2 cellular contexts compared by ENCODE assay signal in the genomic region with DNA sequence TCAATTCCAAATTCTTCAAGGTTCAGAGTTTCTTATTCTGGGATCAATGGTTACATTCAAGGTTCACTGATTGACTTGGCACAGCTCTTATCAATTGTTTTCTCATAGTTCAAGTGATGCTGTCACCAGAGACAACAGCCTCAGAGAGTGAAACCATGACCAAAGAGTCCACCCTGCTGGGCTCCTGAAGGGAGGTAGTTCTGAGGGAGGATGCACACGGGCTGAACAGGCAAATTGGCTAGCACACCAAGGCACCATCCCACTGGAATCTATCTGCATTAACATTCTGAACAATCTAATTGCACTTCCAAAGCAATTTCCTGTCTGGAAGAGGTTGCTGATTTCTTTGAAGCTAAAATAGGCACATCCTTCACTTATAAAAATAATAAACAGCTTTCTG.
TF ChIP-seq lines count a peak whose summit lies in the region.

No MANE protein-coding gene starts in this region.

TF ChIP-seq in K562, 482 proteins besides CTCF, POLR2A, EP300 and RAD21:
- TF ChIP-seq ATF7 (IDR thresholded peaks at IDR 0.05) = no peak

TF ChIP-seq in WTC11, 78 proteins besides CTCF, POLR2A, EP300 and RAD21:
- TF ChIP-seq, protein P1, sequence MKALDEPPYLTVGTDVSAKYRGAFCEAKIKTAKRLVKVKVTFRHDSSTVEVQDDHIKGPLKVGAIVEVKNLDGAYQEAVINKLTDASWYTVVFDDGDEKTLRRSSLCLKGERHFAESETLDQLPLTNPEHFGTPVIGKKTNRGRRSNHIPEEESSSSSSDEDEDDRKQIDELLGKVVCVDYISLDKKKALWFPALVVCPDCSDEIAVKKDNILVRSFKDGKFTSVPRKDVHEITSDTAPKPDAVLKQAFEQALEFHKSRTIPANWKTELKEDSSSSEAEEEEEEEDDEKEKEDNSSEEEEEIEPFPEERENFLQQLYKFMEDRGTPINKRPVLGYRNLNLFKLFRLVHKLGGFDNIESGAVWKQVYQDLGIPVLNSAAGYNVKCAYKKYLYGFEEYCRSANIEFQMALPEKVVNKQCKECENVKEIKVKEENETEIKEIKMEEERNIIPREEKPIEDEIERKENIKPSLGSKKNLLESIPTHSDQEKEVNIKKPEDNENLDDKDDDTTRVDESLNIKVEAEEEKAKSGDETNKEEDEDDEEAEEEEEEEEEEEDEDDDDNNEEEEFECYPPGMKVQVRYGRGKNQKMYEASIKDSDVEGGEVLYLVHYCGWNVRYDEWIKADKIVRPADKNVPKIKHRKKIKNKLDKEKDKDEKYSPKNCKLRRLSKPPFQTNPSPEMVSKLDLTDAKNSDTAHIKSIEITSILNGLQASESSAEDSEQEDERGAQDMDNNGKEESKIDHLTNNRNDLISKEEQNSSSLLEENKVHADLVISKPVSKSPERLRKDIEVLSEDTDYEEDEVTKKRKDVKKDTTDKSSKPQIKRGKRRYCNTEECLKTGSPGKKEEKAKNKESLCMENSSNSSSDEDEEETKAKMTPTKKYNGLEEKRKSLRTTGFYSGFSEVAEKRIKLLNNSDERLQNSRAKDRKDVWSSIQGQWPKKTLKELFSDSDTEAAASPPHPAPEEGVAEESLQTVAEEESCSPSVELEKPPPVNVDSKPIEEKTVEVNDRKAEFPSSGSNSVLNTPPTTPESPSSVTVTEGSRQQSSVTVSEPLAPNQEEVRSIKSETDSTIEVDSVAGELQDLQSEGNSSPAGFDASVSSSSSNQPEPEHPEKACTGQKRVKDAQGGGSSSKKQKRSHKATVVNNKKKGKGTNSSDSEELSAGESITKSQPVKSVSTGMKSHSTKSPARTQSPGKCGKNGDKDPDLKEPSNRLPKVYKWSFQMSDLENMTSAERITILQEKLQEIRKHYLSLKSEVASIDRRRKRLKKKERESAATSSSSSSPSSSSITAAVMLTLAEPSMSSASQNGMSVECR (CRISPR knock-in tag; IDR thresholded peaks at IDR 0.05; ENCODE audit: borderline replicate concordance) = no peak
- TF ChIP-seq, protein P2, sequence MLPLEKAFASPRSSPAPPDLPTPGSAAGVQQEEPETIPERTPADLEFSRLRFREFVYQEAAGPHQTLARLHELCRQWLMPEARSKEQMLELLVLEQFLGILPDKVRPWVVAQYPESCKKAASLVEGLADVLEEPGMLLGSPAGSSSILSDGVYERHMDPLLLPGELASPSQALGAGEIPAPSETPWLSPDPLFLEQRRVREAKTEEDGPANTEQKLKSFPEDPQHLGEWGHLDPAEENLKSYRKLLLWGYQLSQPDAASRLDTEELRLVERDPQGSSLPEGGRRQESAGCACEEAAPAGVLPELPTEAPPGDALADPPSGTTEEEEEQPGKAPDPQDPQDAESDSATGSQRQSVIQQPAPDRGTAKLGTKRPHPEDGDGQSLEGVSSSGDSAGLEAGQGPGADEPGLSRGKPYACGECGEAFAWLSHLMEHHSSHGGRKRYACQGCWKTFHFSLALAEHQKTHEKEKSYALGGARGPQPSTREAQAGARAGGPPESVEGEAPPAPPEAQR (CRISPR knock-in tag; IDR thresholded peaks at IDR 0.05) = no peak
- no peak for TF ChIP-seq ESRRA (CRISPR knock-in tag; IDR thresholded peaks at IDR 0.05; ENCODE audit: borderline replicate concordance)
- TF ChIP-seq ZNF263 (CRISPR knock-in tag; IDR thresholded peaks at IDR 0.05; ENCODE audit: low read depth) = no peak
- TF ChIP-seq, protein P3, sequence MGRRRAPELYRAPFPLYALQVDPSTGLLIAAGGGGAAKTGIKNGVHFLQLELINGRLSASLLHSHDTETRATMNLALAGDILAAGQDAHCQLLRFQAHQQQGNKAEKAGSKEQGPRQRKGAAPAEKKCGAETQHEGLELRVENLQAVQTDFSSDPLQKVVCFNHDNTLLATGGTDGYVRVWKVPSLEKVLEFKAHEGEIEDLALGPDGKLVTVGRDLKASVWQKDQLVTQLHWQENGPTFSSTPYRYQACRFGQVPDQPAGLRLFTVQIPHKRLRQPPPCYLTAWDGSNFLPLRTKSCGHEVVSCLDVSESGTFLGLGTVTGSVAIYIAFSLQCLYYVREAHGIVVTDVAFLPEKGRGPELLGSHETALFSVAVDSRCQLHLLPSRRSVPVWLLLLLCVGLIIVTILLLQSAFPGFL (CRISPR knock-in tag; IDR thresholded peaks at IDR 0.05; ENCODE audit: borderline replicate concordance) = no peak
- TF ChIP-seq, protein P4, sequence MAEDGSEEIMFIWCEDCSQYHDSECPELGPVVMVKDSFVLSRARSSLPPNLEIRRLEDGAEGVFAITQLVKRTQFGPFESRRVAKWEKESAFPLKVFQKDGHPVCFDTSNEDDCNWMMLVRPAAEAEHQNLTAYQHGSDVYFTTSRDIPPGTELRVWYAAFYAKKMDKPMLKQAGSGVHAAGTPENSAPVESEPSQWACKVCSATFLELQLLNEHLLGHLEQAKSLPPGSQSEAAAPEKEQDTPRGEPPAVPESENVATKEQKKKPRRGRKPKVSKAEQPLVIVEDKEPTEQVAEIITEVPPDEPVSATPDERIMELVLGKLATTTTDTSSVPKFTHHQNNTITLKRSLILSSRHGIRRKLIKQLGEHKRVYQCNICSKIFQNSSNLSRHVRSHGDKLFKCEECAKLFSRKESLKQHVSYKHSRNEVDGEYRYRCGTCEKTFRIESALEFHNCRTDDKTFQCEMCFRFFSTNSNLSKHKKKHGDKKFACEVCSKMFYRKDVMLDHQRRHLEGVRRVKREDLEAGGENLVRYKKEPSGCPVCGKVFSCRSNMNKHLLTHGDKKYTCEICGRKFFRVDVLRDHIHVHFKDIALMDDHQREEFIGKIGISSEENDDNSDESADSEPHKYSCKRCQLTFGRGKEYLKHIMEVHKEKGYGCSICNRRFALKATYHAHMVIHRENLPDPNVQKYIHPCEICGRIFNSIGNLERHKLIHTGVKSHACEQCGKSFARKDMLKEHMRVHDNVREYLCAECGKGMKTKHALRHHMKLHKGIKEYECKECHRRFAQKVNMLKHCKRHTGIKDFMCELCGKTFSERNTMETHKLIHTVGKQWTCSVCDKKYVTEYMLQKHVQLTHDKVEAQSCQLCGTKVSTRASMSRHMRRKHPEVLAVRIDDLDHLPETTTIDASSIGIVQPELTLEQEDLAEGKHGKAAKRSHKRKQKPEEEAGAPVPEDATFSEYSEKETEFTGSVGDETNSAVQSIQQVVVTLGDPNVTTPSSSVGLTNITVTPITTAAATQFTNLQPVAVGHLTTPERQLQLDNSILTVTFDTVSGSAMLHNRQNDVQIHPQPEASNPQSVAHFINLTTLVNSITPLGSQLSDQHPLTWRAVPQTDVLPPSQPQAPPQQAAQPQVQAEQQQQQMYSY (CRISPR knock-in tag; IDR thresholded peaks at IDR 0.05) = no peak
- no peak for TF ChIP-seq JUN (CRISPR knock-in tag; IDR thresholded peaks at IDR 0.05)
- TF ChIP-seq ZBTB21 (CRISPR knock-in tag; IDR thresholded peaks at IDR 0.05; ENCODE audit: borderline replicate concordance) = no peak
- no peak for TF ChIP-seq MYBL2 (CRISPR knock-in tag; IDR thresholded peaks at IDR 0.05)
- TF ChIP-seq, protein P5, sequence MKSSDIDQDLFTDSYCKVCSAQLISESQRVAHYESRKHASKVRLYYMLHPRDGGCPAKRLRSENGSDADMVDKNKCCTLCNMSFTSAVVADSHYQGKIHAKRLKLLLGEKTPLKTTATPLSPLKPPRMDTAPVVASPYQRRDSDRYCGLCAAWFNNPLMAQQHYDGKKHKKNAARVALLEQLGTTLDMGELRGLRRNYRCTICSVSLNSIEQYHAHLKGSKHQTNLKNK (CRISPR knock-in tag; IDR thresholded peaks at IDR 0.05) = no peak
- no peak for TF ChIP-seq ZNF232 (CRISPR knock-in tag; IDR thresholded peaks at IDR 0.05)
- TF ChIP-seq, protein P6, sequence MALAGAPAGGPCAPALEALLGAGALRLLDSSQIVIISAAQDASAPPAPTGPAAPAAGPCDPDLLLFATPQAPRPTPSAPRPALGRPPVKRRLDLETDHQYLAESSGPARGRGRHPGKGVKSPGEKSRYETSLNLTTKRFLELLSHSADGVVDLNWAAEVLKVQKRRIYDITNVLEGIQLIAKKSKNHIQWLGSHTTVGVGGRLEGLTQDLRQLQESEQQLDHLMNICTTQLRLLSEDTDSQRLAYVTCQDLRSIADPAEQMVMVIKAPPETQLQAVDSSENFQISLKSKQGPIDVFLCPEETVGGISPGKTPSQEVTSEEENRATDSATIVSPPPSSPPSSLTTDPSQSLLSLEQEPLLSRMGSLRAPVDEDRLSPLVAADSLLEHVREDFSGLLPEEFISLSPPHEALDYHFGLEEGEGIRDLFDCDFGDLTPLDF (CRISPR knock-in tag; IDR thresholded peaks at IDR 0.05) = no peak
- no peak for TF ChIP-seq JAZF1 (CRISPR knock-in tag; IDR thresholded peaks at IDR 0.05)
- TF ChIP-seq, protein P7, sequence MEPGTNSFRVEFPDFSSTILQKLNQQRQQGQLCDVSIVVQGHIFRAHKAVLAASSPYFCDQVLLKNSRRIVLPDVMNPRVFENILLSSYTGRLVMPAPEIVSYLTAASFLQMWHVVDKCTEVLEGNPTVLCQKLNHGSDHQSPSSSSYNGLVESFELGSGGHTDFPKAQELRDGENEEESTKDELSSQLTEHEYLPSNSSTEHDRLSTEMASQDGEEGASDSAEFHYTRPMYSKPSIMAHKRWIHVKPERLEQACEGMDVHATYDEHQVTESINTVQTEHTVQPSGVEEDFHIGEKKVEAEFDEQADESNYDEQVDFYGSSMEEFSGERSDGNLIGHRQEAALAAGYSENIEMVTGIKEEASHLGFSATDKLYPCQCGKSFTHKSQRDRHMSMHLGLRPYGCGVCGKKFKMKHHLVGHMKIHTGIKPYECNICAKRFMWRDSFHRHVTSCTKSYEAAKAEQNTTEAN (CRISPR knock-in tag; IDR thresholded peaks at IDR 0.05) = no peak
- no peak for TF ChIP-seq TP53 (CRISPR knock-in tag; IDR thresholded peaks at IDR 0.05)
- TF ChIP-seq, protein P8, sequence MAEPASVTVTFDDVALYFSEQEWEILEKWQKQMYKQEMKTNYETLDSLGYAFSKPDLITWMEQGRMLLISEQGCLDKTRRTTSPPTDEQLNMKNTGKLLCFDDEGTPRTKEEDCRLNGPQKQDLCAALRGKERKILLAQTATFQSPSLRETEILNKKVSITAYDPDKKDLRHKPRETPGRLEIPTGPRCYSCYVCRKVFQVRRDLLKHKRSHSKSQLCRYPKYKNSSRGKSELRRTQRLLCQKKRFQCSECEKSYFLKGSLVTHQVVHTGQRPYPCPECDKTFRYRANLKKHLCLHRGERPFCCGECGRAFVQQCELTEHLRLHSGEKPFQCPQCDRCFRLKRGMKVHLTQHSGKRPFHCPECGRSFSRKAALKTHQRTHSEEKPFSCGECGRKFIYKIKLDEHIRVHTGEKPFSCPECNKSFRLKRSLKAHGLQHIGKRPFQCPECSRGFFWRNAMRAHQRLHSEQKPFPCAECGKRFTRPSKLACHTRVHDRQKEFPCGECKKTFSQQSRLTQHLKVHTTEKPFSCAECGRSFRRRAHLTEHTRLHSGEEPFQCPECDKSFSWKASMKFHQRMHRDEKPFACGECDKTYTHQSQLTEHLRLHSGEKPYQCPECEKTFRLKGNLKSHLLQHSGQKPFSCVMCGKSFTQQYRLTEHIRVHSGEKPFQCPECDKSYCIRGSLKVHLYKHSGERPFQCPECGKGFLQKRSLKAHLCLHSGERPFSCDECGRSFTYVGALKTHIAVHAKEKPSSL (CRISPR knock-in tag; conservative IDR thresholded peaks at IDR 0.05) = no peak
- no peak for TF ChIP-seq TCF7 (CRISPR knock-in tag; IDR thresholded peaks at IDR 0.05; ENCODE audit: low read depth)
- TF ChIP-seq FOXJ3 (CRISPR knock-in tag; IDR thresholded peaks at IDR 0.05; ENCODE audit: borderline replicate concordance) = no peak
